8 cellular contexts compared by ENCODE assay signal in the genomic region with DNA sequence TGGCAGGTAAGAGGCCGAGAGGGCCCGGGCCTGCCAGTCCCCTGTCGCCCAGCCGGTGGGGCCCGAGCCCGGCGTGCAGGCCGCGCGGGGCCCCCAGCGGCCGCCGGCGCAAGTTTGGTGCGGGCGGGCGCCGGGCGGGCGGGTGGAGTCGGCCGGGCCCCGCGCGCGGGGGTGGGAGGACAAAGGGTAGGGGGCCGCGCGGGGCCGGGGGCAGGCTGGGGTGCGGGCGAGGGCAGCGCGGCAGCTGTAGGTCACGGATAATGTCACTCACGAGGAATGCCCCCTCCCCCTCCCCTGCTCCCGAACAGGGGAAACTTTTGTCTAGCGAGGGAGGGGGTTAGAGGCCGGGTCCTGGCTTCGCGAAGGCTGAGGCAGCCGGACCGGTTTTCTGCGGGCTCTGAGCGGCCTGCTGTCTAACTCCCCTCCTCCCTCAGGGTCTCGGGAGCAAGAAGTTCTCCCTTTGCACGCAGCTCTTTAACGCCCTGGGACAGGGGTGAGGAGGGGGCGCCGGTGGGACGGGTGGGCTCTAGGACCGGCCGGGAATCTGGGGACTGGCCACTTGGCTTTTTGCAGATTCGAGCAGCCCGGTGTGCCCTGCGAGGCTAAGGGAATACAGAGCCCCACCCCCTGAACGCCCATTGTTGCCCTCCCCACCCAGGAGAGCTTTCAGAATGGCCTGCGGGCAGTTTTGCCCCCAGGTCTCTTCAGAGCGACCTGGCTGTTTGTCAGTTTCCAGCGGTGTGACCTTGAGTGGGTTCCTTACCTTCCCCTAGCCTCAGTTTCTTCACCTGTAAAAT. TPM values are rescaled to one million over a fixed set of nuclear protein-coding genes. Genes with fewer than 3 reads are reported as not detected.
DNase-seq lines count a peak whose midpoint lies in the region; ATAC-seq and TF ChIP-seq lines count a peak whose summit lies in the region.

No MANE protein-coding gene starts in this region.

- peak; percentile 31 for ATAC-seq in GM18498 (IDR thresholded peaks at IDR 0.05; ENCODE audit: unreplicated experiment)
- peak; percentile 62 for ATAC-seq in activated T-cell treated with anti-CD3 and anti-CD28 coated beads, Interleukin-2, amount 50 U/mL, for 4 hours
- no peak for ATAC-seq in GM21360 (IDR thresholded peaks at IDR 0.05; ENCODE audit: unreplicated experiment)

- H3K4me1 Mint-ChIP-seq in activated T-cell treated with anti-CD3 and anti-CD28 coated beads, Interleukin-2, amount 50 U/mL, for 4 hours (ENCODE audit: low read depth), result peaks cover 9% of the 10 kb centered on the region

- intact Hi-C loops in esophagus muscularis mucosa (cut with DNase I), result loop anchor here (5.0 kb wide), 1 partner anchor 36 kb away; no protein-coding TSS in a partner anchor

- WGBS in esophagus muscularis mucosa, result 5% methylated on average over 8 of the region's 60 CpGs

- no peaks in the 10 kb centered on the region for H3K9me3 ChIP-seq in esophagus muscularis mucosa
- H3K9me3 ChIP-seq in muscle layer of duodenum (ENCODE audit: control insufficient read depth in 1 of 2, low read length in 2 of 2), result no peaks in the 10 kb centered on the region

- in situ Hi-C loops in ACHN (cut with HindIII; ENCODE audit: low pct_ligation_motif_present, low pct_unique_long_range_greater_than_20kb, low sequenced_read_pairs), result no loop called here

- TF ChIP-seq POLR2A in esophagus muscularis mucosa (IDR thresholded peaks at IDR 0.05; ENCODE audit: low read depth), result no peak

- H3K27ac ChIP-seq in esophagus muscularis mucosa (replicated peaks in 1 of 4) (peak overlapping the region; percentile 95 to 97 (median 96)), muscle layer of duodenum (ENCODE audit: low read length) (peak overlapping the region; percentile 76)

- H3K36me3 ChIP-seq in esophagus muscularis mucosa (peaks cover 0 to 5% (median 0%) of the 10 kb centered on the region in 4 donors), muscle layer of duodenum (ENCODE audit: control insufficient read depth in 1 of 2, insufficient read depth in 2 of 2, low read length in 2 of 2) (peaks cover 0 to 8% of the 10 kb centered on the region in 2 donors)

- H3K36me3 Mint-ChIP-seq in activated T-cell treated with anti-CD3 and anti-CD28 coated beads, Interleukin-2, amount 50 U/mL, for 4 hours (ENCODE audit: insufficient read depth), result no peaks in the 10 kb centered on the region

- peaks cover 10% of the 10 kb centered on the region for H3K27me3 Mint-ChIP-seq in activated T-cell treated with anti-CD3 and anti-CD28 coated beads, Interleukin-2, amount 50 U/mL, for 4 hours (ENCODE audit: low read depth)

- no peaks in the 10 kb centered on the region for H3K9me3 Mint-ChIP-seq in activated T-cell treated with anti-CD3 and anti-CD28 coated beads, Interleukin-2, amount 50 U/mL, for 4 hours

- TF ChIP-seq CTCF in esophagus muscularis mucosa (IDR thresholded peaks at IDR 0.05), result peak in 1 of 3 experiments; percentile 19

- H3K4me3 ChIP-seq in esophagus muscularis mucosa, result peak overlapping the region; percentile 97 to 99 (median 98)
- peak overlapping the region; percentile 51 to 78 for H3K4me3 ChIP-seq in muscle layer of duodenum (ENCODE audit: low read depth in 1 of 2, low read length in 2 of 2)

- H3K4me1 ChIP-seq in esophagus muscularis mucosa (peaks cover 54 to 62% (median 59%) of the 10 kb centered on the region in 4 donors), muscle layer of duodenum (ENCODE audit: control insufficient read depth in 1 of 2, insufficient read depth in 2 of 2, low read length in 2 of 2) (peaks cover 44 to 53% of the 10 kb centered on the region in 2 donors)

- H3K4me3 Mint-ChIP-seq in activated T-cell treated with anti-CD3 and anti-CD28 coated beads, Interleukin-2, amount 50 U/mL, for 4 hours, result peak overlapping the region; percentile 62

- DNase-seq in ACHN (peak; percentile 68), NCI-H526 treated with DMSO at 0.1 percent for 48 hours (lab: John Stamatoyannopoulos, UW) (peak; percentile 67), esophagus muscularis mucosa (ENCODE audit: extremely low spot score) (no peak), superior temporal gyrus (ENCODE audit: extremely low spot score) (peak; percentile 38)
- DNase-seq in activated T-cell treated with anti-CD3 and anti-CD28 coated beads, Interleukin-2, amount 50 U/mL, for 4 hours, result peak; percentile 25

- TF ChIP-seq EP300 in esophagus muscularis mucosa (IDR thresholded peaks at IDR 0.05), result no peak

- H3K27me3 ChIP-seq in esophagus muscularis mucosa (no peaks in the 10 kb centered on the region), muscle layer of duodenum (ENCODE audit: low read depth, low read length) (no peaks in the 10 kb centered on the region)

RNA-seq across cellular contexts. Expression of gene NDST1, which starts 21.3 kb away (rescaled TPM):
- total RNA-seq in activated T-cell treated with anti-CD3 and anti-CD28 coated beads, Interleukin-2, amount 50 U/mL, for 4 hours, result 1 to 10 TPM; 5.0 to 8.0 (median 5.6) TPM
- total RNA-seq in esophagus muscularis mucosa, result 100 to 1,000 TPM in 1 of 4 donors, 10 to 100 TPM in 3; 48.2 to 113 (median 74.5) TPM

RNA-seq across cellular contexts. Expression of gene RPS14, which starts 37.1 kb away (rescaled TPM):
- total RNA-seq in activated T-cell treated with anti-CD3 and anti-CD28 coated beads, Interleukin-2, amount 50 U/mL, for 4 hours, result 1,000 to 10,000 TPM; 2,955 to 3,473 (median 3,075) TPM
- total RNA-seq in esophagus muscularis mucosa, result 1,000 to 10,000 TPM; 1,492 to 3,727 (median 2,626) TPM

Comparison
In these comparisons a context has a peak if more than half of its experiments do, and no peak if none do; other contexts are left out.
1. RNA of gene NDST1, which starts 21.3 kb away (total RNA-seq): 48.2 to 113 TPM in esophagus muscularis mucosa; 5.0 to 8.0 TPM in activated T-cell treated with anti-CD3 and anti-CD28 coated beads, Interleukin-2, amount 50 U/mL, for 4 hours; every median in the first group is over 4 times any median in the second.